Comparison of ENCODE assay signal across 20 cellular contexts in the genomic region with DNA sequence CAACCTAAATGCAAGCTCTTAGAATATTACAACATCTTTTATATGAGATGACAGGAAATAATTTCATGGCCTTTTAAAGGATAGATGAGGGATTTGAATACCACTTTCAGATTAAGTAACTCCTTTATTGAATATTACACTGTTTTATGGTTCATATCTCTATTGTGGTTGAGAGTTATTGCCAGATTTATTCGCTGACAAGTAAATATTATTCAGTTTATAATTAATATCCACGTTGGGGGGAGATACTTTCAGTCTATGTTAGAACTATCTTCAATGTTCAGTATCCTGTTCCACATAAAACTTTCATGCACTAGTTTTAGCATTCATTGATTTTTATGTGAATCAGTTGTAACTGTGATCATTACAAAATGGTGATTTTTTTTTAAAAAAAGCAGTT. TPM values are rescaled to one million over a fixed set of nuclear protein-coding genes. Genes with fewer than 3 reads are reported as not detected.
"Had no signal": no experiment of that assay in that cellular context is flagged by ENCODE, and none has a peak within 500 bp of the region (broad histone marks: within the 10 kb centered on the region; RNA-seq: fewer than 3 reads in every experiment).

No MANE protein-coding gene starts in this region.

RNA-seq across cellular contexts. Expression of a gene that starts 32.4 kb away (rescaled TPM):
- total RNA-seq: activated naive CD4-positive, alpha-beta T cell treated with anti-CD3 and anti-CD28 coated beads for 36 hours; activated naive CD4-positive, alpha-beta T cell treated with anti-CD3 and anti-CD28 coated beads, Interleukin-2, amount 50 U/mL, for 72 hours; activated naive CD8-positive, alpha-beta T cell treated with anti-CD3 and anti-CD28 coated beads for 36 hours; activated naive CD8-positive, alpha-beta T cell treated with anti-CD3 and anti-CD28 coated beads, Interleukin-2, amount 10 ng/mL, durations not matched to agents 7 days and 5 days; activated T-cell treated with anti-CD3 and anti-CD28 coated beads, Interleukin-2, amount 50 U/mL, for 72 hours; activated T-helper 1 cell treated with anti-CD3 and anti-CD28 coated beads, Interleukin-12 subunit alpha, Interleukin-12 subunit beta, Interleukin-2, Interleukin-4 antibody, amounts not matched to agents 30 ng/mL and 10 ng/mL and 1 ng/mL, durations not matched to agents 14 hours and 24 hours and 36 hours; activated T-helper 17 cell treated with anti-CD3 and anti-CD28 coated beads, Interleukin-2, amount 50 U/mL, for 72 hours; activated T-helper 2 cell treated with anti-CD3 and anti-CD28 coated beads, Interferon-gamma antibody, Interleukin-2, Interleukin-4, amounts not matched to agents 10 μg/mL and 5 μg/mL and 100 μg/mL, durations not matched to agents 14 hours and 24 hours and 36 hours; adrenal gland; aorta; ascending aorta; astrocyte; body of pancreas; breast epithelium; bronchial epithelial cell; cardiac muscle cell; cardiac septum; cerebellum; chondrocyte had no signal
- polyA plus RNA-seq: adipose tissue, adrenal gland, aorta, cardiac muscle cell had no signal
